Comparison of ENCODE assay signal across 29 cellular contexts in the genomic region with DNA sequence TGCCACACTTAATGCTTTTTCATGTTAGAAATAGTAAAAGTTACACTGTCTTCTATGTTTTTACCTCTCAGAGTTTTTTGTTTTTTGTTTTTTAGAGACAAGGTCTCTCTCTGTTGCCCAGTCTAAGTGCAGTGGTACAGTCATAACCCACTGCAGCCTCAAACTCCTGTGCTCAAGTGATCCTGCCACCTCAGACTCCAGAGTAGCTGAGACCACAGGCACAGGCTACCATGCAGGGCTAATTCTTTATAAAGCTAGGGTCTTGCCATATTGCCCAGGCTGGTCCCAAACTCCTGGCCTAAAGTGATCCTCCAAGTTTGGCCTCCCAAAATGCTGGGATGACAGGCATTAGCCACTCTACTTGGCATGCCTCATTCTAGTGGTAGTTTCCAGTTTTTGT. TPM values are rescaled to one million over a fixed set of nuclear protein-coding genes. Genes with fewer than 3 reads are reported as not detected.
DNase-seq lines count a peak whose midpoint lies in the region; ATAC-seq, FAIRE-seq and TF ChIP-seq lines count a peak whose summit lies in the region.
"Had no signal": no experiment of that assay in that cellular context is flagged by ENCODE, and none has a peak within 500 bp of the region (broad histone marks: within the 10 kb centered on the region; RNA-seq: fewer than 3 reads in every experiment).

No MANE protein-coding gene starts in this region.

- H3K36me3 Mint-ChIP-seq in T-helper 17 cell (ENCODE audit: low read depth) = peaks cover 9% of the 10 kb centered on the region

- no peak overlapping the region for H2AFZ ChIP-seq in keratinocyte (ENCODE audit: control insufficient read depth, low read length)

- no peak overlapping the region for H3K4me2 ChIP-seq in keratinocyte (ENCODE audit: control insufficient read depth, extremely low read depth, insufficient read depth, low read depth, low read length)
- H3K4me2 ChIP-seq: BLaER1 treated with 17β-estradiol and CSF1 and Interleukin-3, amounts not matched to agents 10 nM and 100 nM had no signal

- H3K27ac ChIP-seq in keratinocyte (ENCODE audit: control insufficient read depth, insufficient read depth, low read length) (no peak overlapping the region), caudate nucleus (ENCODE audit: low read depth, low read length) (no peak overlapping the region)
- H3K27ac ChIP-seq: BLaER1 treated with 17β-estradiol and CSF1 and Interleukin-3, amounts not matched to agents 10 nM and 100 nM; left lung; neutrophil; upper lobe of left lung; WERI-Rb-1 had no signal

- no peaks in the 10 kb centered on the region for H3K27me3 ChIP-seq in keratinocyte (ENCODE audit: control insufficient read depth, extremely low read depth, insufficient read depth, low read length)
- H3K27me3 ChIP-seq: BLaER1 treated with 17β-estradiol and CSF1 and Interleukin-3, amounts not matched to agents 10 nM and 100 nM; left lung; neutrophil; upper lobe of left lung had no signal

- H3K9me3 ChIP-seq in T-helper 17 cell (ENCODE audit: control insufficient read depth, low read length, poor library complexity, severe bottlenecking) = no peaks in the 10 kb centered on the region
- H3K9me3 ChIP-seq in keratinocyte (ENCODE audit: control insufficient read depth, low read depth, low read length) = no peaks in the 10 kb centered on the region
- H3K9me3 ChIP-seq: BLaER1 treated with 17β-estradiol and CSF1 and Interleukin-3, amounts not matched to agents 10 nM and 100 nM; left lung; neutrophil; upper lobe of left lung had no signal

- H3K27me3 Mint-ChIP-seq in stimulated activated naive CD8-positive, alpha-beta T cell treated with anti-CD3 and anti-CD28 coated beads, Interleukin-15, amount 100 ng/mL, for 72 hours = no peaks in the 10 kb centered on the region
- no peaks in the 10 kb centered on the region for H3K27me3 Mint-ChIP-seq in T-helper 17 cell
- H3K27me3 Mint-ChIP-seq: activated CD4-positive, alpha-beta T cell treated with anti-CD3 and anti-CD28 coated beads, Interleukin-2, amount 10 ng/mL, durations not matched to agents 7 days and 5 days; activated naive CD8-positive, alpha-beta T cell treated with anti-CD3 and anti-CD28 coated beads, Interleukin-2, amount 10 ng/mL, durations not matched to agents 7 days and 5 days; progenitor cell of endocrine pancreas had no signal

- no peaks in the 10 kb centered on the region for H3K4me1 ChIP-seq in keratinocyte (ENCODE audit: control insufficient read depth, extremely low read depth, insufficient read depth, low read length)
- H3K4me1 ChIP-seq: BLaER1 treated with 17β-estradiol and CSF1 and Interleukin-3, amounts not matched to agents 10 nM and 100 nM had no signal

- H3K9ac ChIP-seq in keratinocyte (ENCODE audit: control insufficient read depth, extremely low read depth, insufficient read depth, low read length) = no peak overlapping the region
- H3K9ac ChIP-seq: BLaER1 treated with 17β-estradiol and CSF1 and Interleukin-3, amounts not matched to agents 10 nM and 100 nM had no signal

- dilution Hi-C loops in keratinocyte (cut with MboI; ENCODE audit: extremely low pct_ligation_motif_present, low sequenced_read_pairs) = no loop called here

- H3K4me1 Mint-ChIP-seq in stimulated activated naive CD8-positive, alpha-beta T cell treated with anti-CD3 and anti-CD28 coated beads, Interleukin-15, amount 100 ng/mL, for 72 hours = peaks cover 53% of the 10 kb centered on the region
- peaks cover 17% of the 10 kb centered on the region for H3K4me1 Mint-ChIP-seq in T-helper 17 cell
- H3K4me1 Mint-ChIP-seq: endodermal cell had no signal

- no peak overlapping the region for H3K4me3 Mint-ChIP-seq in stimulated activated naive CD8-positive, alpha-beta T cell treated with anti-CD3 and anti-CD28 coated beads, Interleukin-15, amount 100 ng/mL, for 72 hours
- no peak overlapping the region for H3K4me3 Mint-ChIP-seq in T-helper 17 cell
- H3K4me3 Mint-ChIP-seq: activated CD4-positive, alpha-beta T cell treated with anti-CD3 and anti-CD28 coated beads, Interleukin-2, amount 10 ng/mL, durations not matched to agents 7 days and 5 days; activated naive CD8-positive, alpha-beta T cell treated with anti-CD3 and anti-CD28 coated beads, Interleukin-2, amount 10 ng/mL, durations not matched to agents 7 days and 5 days; endodermal cell had no signal

- DNase-seq in stimulated activated naive CD8-positive, alpha-beta T cell treated with anti-CD3 and anti-CD28 coated beads, Interleukin-15, amount 100 ng/mL, for 72 hours = no peak
- DNase-seq in stimulated activated naive CD8-positive, alpha-beta T cell treated with anti-CD3 and anti-CD28 coated beads, Interleukin-15, Interleukin-2, amounts not matched to agents 100 U/mL and 50 U/mL, for 24 hours = no peak
- DNase-seq in T-helper 17 cell = no peak
- DNase-seq in keratinocyte (ENCODE audit: low read depth, low spot score) = no peak
- DNase-seq in Right ventricle myocardium inferior (ENCODE audit: missing footprints) = no peak
- no peak for DNase-seq in caudate nucleus (lab: John Stamatoyannopoulos, UW)
- DNase-seq: activated CD4-positive, alpha-beta T cell treated with anti-CD3 and anti-CD28 coated beads, Interleukin-2, amount 10 ng/mL, durations not matched to agents 7 days and 5 days; activated naive CD8-positive, alpha-beta T cell treated with anti-CD3 and anti-CD28 coated beads, Interleukin-2, amount 10 ng/mL, durations not matched to agents 7 days and 5 days; central memory CD4-positive, alpha-beta T cell; COR-L47; DMS79 treated with DMSO at 0.1 percent for 48 hours; endodermal cell; GDM1; glutamatergic neuron; left lung; NCI-H1048; NCI-H1694 treated with DMSO at 0.1 percent for 48 hours; NCI-H82; stimulated activated CD4-positive, alpha-beta T cell treated with anti-CD3 and anti-CD28 coated beads, Interleukin-12 subunit alpha, Interleukin-12 subunit beta, amount 100 ng/mL, for 4 hours; stimulated activated CD4-positive, alpha-beta T cell treated with anti-CD3 and anti-CD28 coated beads, Interleukin-2, amount 100 ng/mL, for 48 hours; T-helper 9 cell; upper lobe of left lung; WERI-Rb-1 had no signal

- peak overlapping the region; percentile 19 to 50 for H3K27ac Mint-ChIP-seq in stimulated activated naive CD8-positive, alpha-beta T cell treated with anti-CD3 and anti-CD28 coated beads, Interleukin-15, amount 100 ng/mL, for 72 hours
- peak overlapping the region; percentile 39 for H3K27ac Mint-ChIP-seq in T-helper 17 cell
- H3K27ac Mint-ChIP-seq: activated CD4-positive, alpha-beta T cell treated with anti-CD3 and anti-CD28 coated beads, Interleukin-2, amount 10 ng/mL, durations not matched to agents 7 days and 5 days; activated naive CD8-positive, alpha-beta T cell treated with anti-CD3 and anti-CD28 coated beads, Interleukin-2, amount 10 ng/mL, durations not matched to agents 7 days and 5 days; endodermal cell; progenitor cell of endocrine pancreas had no signal

- H3K79me2 ChIP-seq in keratinocyte (ENCODE audit: control insufficient read depth, insufficient read depth, low read length) = peaks cover 8% of the 10 kb centered on the region

- no peak for TF ChIP-seq CTCF in keratinocyte (optimal IDR thresholded peaks at IDR 0.05 in 1 of 3, IDR thresholded peaks at IDR 0.05 in 1 of 3, conservative IDR thresholded peaks at IDR 0.05 in 1 of 3; ENCODE audit: extremely low read depth in 1 of 3, insufficient read depth in 2 of 3, low read length in 3 of 3)

- intact Hi-C loops in Right ventricle myocardium inferior (cut with DNase I) = no loop called here

- no peaks in the 10 kb centered on the region for H3K9me1 ChIP-seq in keratinocyte (ENCODE audit: control insufficient read depth, extremely low read depth, insufficient read depth, low read length)

- no peak overlapping the region for H3K4me3 ChIP-seq in keratinocyte (ENCODE audit: control insufficient read depth in 2 of 3, extremely low read depth in 1 of 3, insufficient read depth in 2 of 3, low read depth in 1 of 3, low read length in 3 of 3)
- H3K4me3 ChIP-seq: BLaER1 treated with 17β-estradiol and CSF1 and Interleukin-3, amounts not matched to agents 10 nM and 100 nM; left lung; upper lobe of left lung had no signal

- peak; percentile 29 for FAIRE-seq in keratinocyte (lab: Jason Lieb, UNC)

- H3K9me3 Mint-ChIP-seq in stimulated activated naive CD8-positive, alpha-beta T cell treated with anti-CD3 and anti-CD28 coated beads, Interleukin-15, amount 100 ng/mL, for 72 hours = no peaks in the 10 kb centered on the region
- H3K9me3 Mint-ChIP-seq: activated CD4-positive, alpha-beta T cell treated with anti-CD3 and anti-CD28 coated beads, Interleukin-2, amount 10 ng/mL, durations not matched to agents 7 days and 5 days; endodermal cell had no signal

- H4K20me1 ChIP-seq in keratinocyte (ENCODE audit: control insufficient read depth, extremely low read depth, insufficient read depth, low read length) = no peaks in the 10 kb centered on the region

- ATAC-seq in stimulated activated naive CD8-positive, alpha-beta T cell treated with anti-CD3 and anti-CD28 coated beads, Interleukin-15, amount 100 ng/mL, for 72 hours = peak; percentile 65
- ATAC-seq in stimulated activated naive CD8-positive, alpha-beta T cell treated with anti-CD3 and anti-CD28 coated beads, Interleukin-15, Interleukin-2, amounts not matched to agents 100 U/mL and 50 U/mL, for 24 hours = no peak
- ATAC-seq in T-helper 17 cell = no peak
- no peak for ATAC-seq in HG03045 (IDR thresholded peaks at IDR 0.05; ENCODE audit: unreplicated experiment)
- no peak for ATAC-seq in Right ventricle myocardium inferior
- ATAC-seq: esophagus mucosa, left lung, sciatic nerve had no signal

- H3K36me3 ChIP-seq in keratinocyte (ENCODE audit: control insufficient read depth in 2 of 2, extremely low read depth in 1 of 2, insufficient read depth in 2 of 2, low read length in 2 of 2) = peaks cover 12% of the 10 kb centered on the region in 2 experiments

RNA-seq across cellular contexts. Expression of gene GLS, which starts 33.1 kb away (rescaled TPM):
- 100 to 1,000 TPM; 264 to 292 TPM for total RNA-seq in T-helper 17 cell
- 70.9 to 130 TPM (median 98.4 TPM) in 3 replicates for polyA plus RNA-seq in keratinocyte
- 73.4 TPM for polyA plus RNA-seq in keratinocyte (2011; ENCODE audit: low read depth)
- 35.9 and 65.0 TPM in 2 replicates for polyA plus RNA-seq in keratinocyte (2011; cell fraction: cytosol; rRNA removed)
- 125 and 208 TPM in 2 replicates for polyA plus RNA-seq in keratinocyte (2011; cell fraction: nucleus; rRNA removed)
- 84.0 and 86.3 TPM in 2 replicates for polyA plus RNA-seq in keratinocyte (2012; ENCODE audit: low replicate concordance)
- polyA minus RNA-seq in keratinocyte = 54.3 to 225 TPM (median 97.0 TPM) in 3 replicates
- 85.0 TPM for polyA minus RNA-seq in keratinocyte (2011; cell fraction: cytosol; rRNA and poly(A)+ RNA removed)
- 243 and 504 TPM in 2 replicates for polyA minus RNA-seq in keratinocyte (2011; cell fraction: nucleus; rRNA and poly(A)+ RNA removed)
- 44.8 TPM for total RNA-seq in Right ventricle myocardium inferior
